Comparison of ENCODE assay signal across 8 cellular contexts in genomic region chr3:13021141-13021933, GRCh38. TPM values are rescaled to one million over a fixed set of nuclear protein-coding genes. Genes with fewer than 3 reads are reported as not detected.
DNase-seq lines count a peak whose midpoint lies in the region; ATAC-seq, FAIRE-seq and TF ChIP-seq lines count a peak whose summit lies in the region.

No MANE protein-coding gene starts in this region.

- CTCF ChIA-PET in A673 (lab: Charles Lee), result no interaction called here

- ATAC-seq in left lobe of liver, result peak; percentile 62
- no peak for ATAC-seq in GM18520 (IDR thresholded peaks at IDR 0.05; ENCODE audit: unreplicated experiment)
- no peak for ATAC-seq in GM19397 (IDR thresholded peaks at IDR 0.05; ENCODE audit: unreplicated experiment)

- H3K4me1 ChIP-seq in ACC112 (ENCODE audit: control insufficient read depth, insufficient read depth, low read length, unreplicated experiment), result peaks cover 80% of the 10 kb centered on the region
- H3K4me1 ChIP-seq in A673 (ENCODE audit: insufficient read depth, low read length, poor library complexity, severe bottlenecking), result no peaks in the 10 kb centered on the region

- H3K27me3 ChIP-seq in ACC112 (ENCODE audit: insufficient read depth, low read length), result no peaks in the 10 kb centered on the region
- H3K27me3 ChIP-seq in A673 (replicated peaks; ENCODE audit: insufficient read depth, low read depth, low read length, poor library complexity), result no peaks in the 10 kb centered on the region

- peak; percentile 28 for FAIRE-seq in GM19239 (lab: Jason Lieb, UNC)

- H2AFZ ChIP-seq in ACC112 (ENCODE audit: low read length, unreplicated experiment), result no peak overlapping the region

- no peak for DNase-seq in GM19239 (ENCODE audit: insufficient read length, low spot score)
- DNase-seq in SHP77 treated with DMSO at 0.1 percent for 48 hours (lab: John Stamatoyannopoulos, UW), result peak; percentile 61
- DNase-seq in left lobe of liver (ENCODE audit: low spot score), result no peak
- DNase-seq in activated gamma-delta T cell (lab: John Stamatoyannopoulos, UW), result no peak
- DNase-seq in A673 (ENCODE audit: low spot score), result no peak

- POLR2A ChIA-PET in A673 (lab: Charles Lee; ENCODE audit: low non-redundant PET), result no interaction called here

- H3K4me3 ChIP-seq in ACC112 (ENCODE audit: low read depth, low read length), result peak overlapping the region; percentile 13; the same call in 1 of the 2 replicates
- H3K4me3 ChIP-seq in A673 (ENCODE audit: low read depth, low read length, poor library complexity, severe bottlenecking), result no peak overlapping the region

- H3K9me3 ChIP-seq in A673 (ENCODE audit: low read depth, low read length, poor library complexity, severe bottlenecking), result no peaks in the 10 kb centered on the region

- intact Hi-C loops in A673 (cut with micrococcal nuclease; ENCODE audit: unreplicated experiment), result no loop called here

- TF ChIP-seq CTCF in A673 (conservative IDR thresholded peaks at IDR 0.05; ENCODE audit: low read depth, low read length), result no peak

- no peaks in the 10 kb centered on the region for H3K79me2 ChIP-seq in ACC112 (ENCODE audit: control insufficient read depth, insufficient read depth, low read length, unreplicated experiment)

- no TSS peak for BruUV-seq in A673 (replicated peaks; lab: Mats Ljungman, UMichigan)

- H3K27ac ChIP-seq in ACC112 (ENCODE audit: low read depth, low read length), result no peak overlapping the region
- H3K27ac ChIP-seq in A673 (ENCODE audit: low read depth, low read length, poor library complexity, severe bottlenecking), result no peak overlapping the region

- H3K36me3 ChIP-seq in ACC112 (ENCODE audit: insufficient read depth, low read length) (no peaks in the 10 kb centered on the region), A673 (ENCODE audit: insufficient read depth, low read length, poor library complexity, severe bottlenecking) (no peaks in the 10 kb centered on the region)

RNA-seq across cellular contexts. Expression of gene IQSEC1, which starts 51.9 kb away (rescaled TPM):
- total RNA-seq in left lobe of liver (58.7 TPM), A673 (2021) (13.0 and 15.4 TPM in 2 replicates)
